ENCODE assay signal across 3 cellular contexts in the genomic region with DNA sequence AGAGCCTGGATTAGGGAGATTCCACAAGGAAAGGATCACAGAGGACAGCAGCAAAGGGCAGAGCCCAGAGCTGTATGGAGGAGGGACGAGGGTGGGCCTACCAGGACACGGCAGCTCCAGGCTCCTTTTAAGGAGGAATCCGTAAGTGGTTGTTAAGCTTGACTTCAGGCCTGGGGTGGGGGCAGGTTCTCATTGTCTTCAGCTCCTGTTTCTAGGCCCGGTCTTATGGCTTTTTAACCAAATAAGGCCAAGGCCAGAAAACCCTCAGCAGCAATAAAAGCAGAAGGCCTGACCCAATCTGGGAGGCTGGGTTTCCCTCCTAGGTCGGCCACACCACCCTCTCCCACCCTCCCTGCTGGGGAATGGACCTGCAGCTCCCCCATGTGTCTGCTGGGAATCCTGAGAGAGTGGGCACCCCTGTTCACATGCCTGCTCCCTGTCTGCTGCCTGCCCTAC.
TF ChIP-seq lines count a peak whose summit lies in the region.

No MANE protein-coding gene starts in this region.

TF ChIP-seq in A549, 52 proteins besides CTCF, POLR2A, EP300 and RAD21:
- 0 out of 3 replicates have a peak, but pooled peaks have one; percentile 27 for TF ChIP-seq SMC3 (IDR thresholded peaks at IDR 0.05)
- no peak for TF ChIP-seq HOXA7 (CRISPR knock-in tag; IDR thresholded peaks at IDR 0.05)
TF ChIP-seq in A549: peak in this region for 1.

TF ChIP-seq in IMR-90, 13 proteins besides CTCF, POLR2A, EP300 and RAD21:
- TF ChIP-seq MXI1 (IDR thresholded peaks at IDR 0.05; ENCODE audit: borderline replicate concordance, low read depth, low read length), result no peak
- TF ChIP-seq NFE2L2 (IDR thresholded peaks at IDR 0.05; ENCODE audit: low read depth, low read length), result no peak
- no peak for TF ChIP-seq CEBPB (IDR thresholded peaks at IDR 0.05; ENCODE audit: low read depth, low read length)

TF ChIP-seq in HepG2, 621 proteins besides CTCF, POLR2A, EP300 and RAD21:
- TF ChIP-seq SMAD3 (CRISPR knock-in tag; IDR thresholded peaks at IDR 0.05) (no peak), MAFK (conservative IDR thresholded peaks at IDR 0.05 in 1 of 2, IDR thresholded peaks at IDR 0.05 in 1 of 2; ENCODE audit: low read length in 2 of 2) (no peak), STAG1 (CRISPR knock-in tag; IDR thresholded peaks at IDR 0.05) (peak; percentile 35), TCF7L2 (IDR thresholded peaks at IDR 0.05; ENCODE audit: low read depth, low read length) (no peak), CHD2 (IDR thresholded peaks at IDR 0.05; ENCODE audit: low read depth, low read length) (no peak)
TF ChIP-seq in HepG2: peak in this region for 1.
